In genomic region chr20:38878798-38879197, GRCh38 we compare ENCODE assay signal across 10 cellular contexts. TPM values are rescaled to one million over a fixed set of nuclear protein-coding genes. Genes with fewer than 3 reads are reported as not detected.
DNase-seq lines count a peak whose midpoint lies in the region; ATAC-seq and TF ChIP-seq lines count a peak whose summit lies in the region.
"Had no signal": no experiment of that assay in that cellular context is flagged by ENCODE, and none has a peak within 500 bp of the region (broad histone marks: within the 10 kb centered on the region; RNA-seq: fewer than 3 reads in every experiment).

No MANE protein-coding gene starts in this region.

- CTCF ChIA-PET in CD4-positive, alpha-beta T cell (lab: Charles Lee) = interaction anchor here (0.9 kb wide), 1 partner anchor 15 kb away, joined by 3 read pairs; no protein-coding TSS in a partner anchor

- in situ Hi-C loops in KBM-7 (cut with MboI; ENCODE audit: low pct_unique_long_range_greater_than_20kb, low sequenced_read_pairs) = no loop called here
- in situ Hi-C loops in brain microvascular endothelial cell (cut with HindIII; ENCODE audit: low pct_ligation_motif_present, low sequenced_read_pairs) = no loop called here

- H3K27me3 ChIP-seq in CD4-positive, alpha-beta T cell (ENCODE audit: control insufficient read depth, insufficient read depth, low read length) = no peaks in the 10 kb centered on the region
- H3K27me3 ChIP-seq in brain microvascular endothelial cell (replicated peaks) = no peaks in the 10 kb centered on the region

- no peak for TF ChIP-seq CTCF in CD4-positive, alpha-beta T cell (IDR thresholded peaks at IDR 0.05)
- TF ChIP-seq CTCF in brain microvascular endothelial cell (IDR thresholded peaks at IDR 0.05; ENCODE audit: low read depth, low read length, missing control alignments) = no peak

- H3K27ac Mint-ChIP-seq in CD4-positive, alpha-beta T cell = peak overlapping the region; percentile 89
- H3K27ac Mint-ChIP-seq in memory B cell = peak overlapping the region; percentile 84

- no peaks in the 10 kb centered on the region for H3K27me3 Mint-ChIP-seq in CD4-positive, alpha-beta T cell
- no peaks in the 10 kb centered on the region for H3K27me3 Mint-ChIP-seq in memory B cell

- H3K4me3 Mint-ChIP-seq in CD4-positive, alpha-beta T cell = peak overlapping the region; percentile 12
- peak overlapping the region; percentile 48 for H3K4me3 Mint-ChIP-seq in memory B cell

- no peak for ATAC-seq in CD4-positive, alpha-beta T cell (ENCODE audit: poor library complexity)
- ATAC-seq in memory B cell (ENCODE audit: low read depth) = no peak
- no peak for ATAC-seq in HG03342 (IDR thresholded peaks at IDR 0.05; ENCODE audit: unreplicated experiment)
- ATAC-seq in GM21447 (IDR thresholded peaks at IDR 0.05; ENCODE audit: unreplicated experiment) = no peak
- no peak for ATAC-seq in activated CD4-positive, CD25-positive, alpha-beta regulatory T cell treated with anti-CD3 and anti-CD28 coated beads, Interleukin-2, amount 50 U/mL, for 24 hours
- no peak for ATAC-seq in HG02642 (IDR thresholded peaks at IDR 0.05; ENCODE audit: poor library complexity, unreplicated experiment)

- H3K36me3 ChIP-seq in brain microvascular endothelial cell (replicated peaks) = no peaks in the 10 kb centered on the region

- H3K9me3 ChIP-seq in CD4-positive, alpha-beta T cell (ENCODE audit: control insufficient read depth, low read length) = no peaks in the 10 kb centered on the region

- no peak for DNase-seq in CD4-positive, alpha-beta T cell
- DNase-seq in KBM-7 = peak; percentile 63
- peak; percentile 13 for DNase-seq in brain microvascular endothelial cell
- DNase-seq in memory B cell (ENCODE audit: low spot score in 2 of 2) = no peak
- DNase-seq: activated effector memory CD4-positive, alpha-beta T cell treated with Interleukin-2 at 50 U/mL for 16 hours; nucleus accumbens had no signal

- intact Hi-C loops in CD4-positive, alpha-beta T cell (cut with DNase I, micrococcal nuclease) = loop anchor here in 1 of 2 experiments (1.0 kb wide), 1 partner anchor 11 kb away; no protein-coding TSS in a partner anchor

- H3K36me3 Mint-ChIP-seq in CD4-positive, alpha-beta T cell (ENCODE audit: low read depth) = peaks cover 14% of the 10 kb centered on the region
- peaks cover 10% of the 10 kb centered on the region for H3K36me3 Mint-ChIP-seq in memory B cell

- no peaks in the 10 kb centered on the region for H3K9me3 Mint-ChIP-seq in CD4-positive, alpha-beta T cell
- H3K9me3 Mint-ChIP-seq in memory B cell = no peaks in the 10 kb centered on the region

- POLR2A ChIA-PET in CD4-positive, alpha-beta T cell (lab: Charles Lee) = interaction anchor here (1.1 to 1.7 kb wide), 5 partner anchors 8 to 74 kb away, joined by 3 to 6 read pairs (median 4); partner anchors contain the start of gene PPP1R16B

- peaks cover 96% of the 10 kb centered on the region for H3K4me1 Mint-ChIP-seq in CD4-positive, alpha-beta T cell (ENCODE audit: low read depth)
- peaks cover 84% of the 10 kb centered on the region for H3K4me1 Mint-ChIP-seq in memory B cell

- H3K27ac ChIP-seq in CD4-positive, alpha-beta T cell (ENCODE audit: low read depth, low read length) = no peak overlapping the region
- no peak overlapping the region for H3K27ac ChIP-seq in brain microvascular endothelial cell

- H3K4me3 ChIP-seq in brain microvascular endothelial cell (ENCODE audit: low read depth, low read length) = no peak overlapping the region

RNA-seq across cellular contexts. Expression of gene FAM83D, which starts 47.4 kb away (rescaled TPM):
- total RNA-seq in CD4-positive, alpha-beta T cell = 1 to 10 TPM; 1.8 to 1.9 TPM

Comparison
In these comparisons a context has a peak if more than half of its experiments do, and no peak if none do; other contexts are left out.
1. DNase-seq: peak in KBM-7 (single experiment) and brain microvascular endothelial cell (single experiment); none in CD4-positive, alpha-beta T cell (0 of 10) and memory B cell (0 of 2).